8 cellular contexts compared by ENCODE assay signal in the genomic region with DNA sequence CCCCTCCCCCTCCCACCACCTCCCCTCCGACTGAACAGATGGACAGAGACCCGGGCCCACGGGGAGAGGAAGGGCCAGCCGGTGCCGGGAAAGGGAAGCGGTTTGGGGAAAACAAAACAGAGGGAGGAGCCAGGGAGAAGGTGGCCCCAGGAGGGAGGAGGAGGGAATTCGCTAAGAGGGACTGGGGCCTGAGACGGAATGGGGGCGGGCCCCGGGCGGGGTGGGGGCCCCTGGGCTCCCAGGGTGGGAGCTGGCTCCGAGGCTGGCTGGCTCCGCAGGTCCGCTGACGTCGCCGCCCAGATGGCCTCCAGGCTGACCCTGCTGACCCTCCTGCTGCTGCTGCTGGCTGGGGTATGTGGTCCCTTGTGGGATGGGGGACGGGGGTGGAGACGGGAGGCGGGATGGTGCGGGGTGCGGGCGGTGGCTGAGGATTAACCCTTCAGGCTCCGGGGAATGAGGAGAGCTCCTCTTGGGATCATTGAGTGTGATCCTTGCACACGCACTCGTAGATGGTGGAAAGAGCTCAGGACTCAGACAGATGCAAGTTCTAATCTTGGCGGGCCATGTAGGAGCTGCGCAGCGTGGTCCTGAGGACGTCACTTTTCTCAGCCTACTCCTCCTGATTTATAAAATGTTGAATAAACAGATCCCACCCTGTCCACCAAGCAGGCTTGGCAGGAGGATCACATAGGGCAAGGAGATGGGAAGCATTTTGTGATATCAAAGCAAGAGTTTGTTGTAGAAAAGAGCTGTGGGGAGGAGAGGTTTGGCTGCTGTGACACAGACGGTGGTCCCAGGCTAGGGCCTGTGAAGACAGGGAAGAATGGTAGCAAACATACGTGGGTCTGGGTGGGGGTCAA. TPM values are rescaled to one million over a fixed set of nuclear protein-coding genes. Genes with fewer than 3 reads are reported as not detected.
DNase-seq lines count a peak whose midpoint lies in the region; ATAC-seq and TF ChIP-seq lines count a peak whose summit lies in the region.

No MANE protein-coding gene starts in this region.

- no peaks in the 10 kb centered on the region for H4K20me1 ChIP-seq in PC-3 (ENCODE audit: low read length)

- no peaks in the 10 kb centered on the region for H3K9me2 ChIP-seq in PC-3 (replicated peaks; ENCODE audit: low read length)

- CTCF ChIA-PET in PC-3 (lab: Charles Lee): no interaction called here

- TF ChIP-seq CTCF in choroid plexus epithelial cell (conservative IDR thresholded peaks at IDR 0.05; ENCODE audit: low read depth, low read length): no peak
- TF ChIP-seq CTCF in PC-3 (conservative IDR thresholded peaks at IDR 0.05; ENCODE audit: low read depth, low read length): no peak

- intact Hi-C loops in PC-3 (cut with micrococcal nuclease): no loop called here

- H3K27me3 ChIP-seq in HUES48 (ENCODE audit: control insufficient read depth, insufficient read depth, low read length) (no peaks in the 10 kb centered on the region), PC-3 (ENCODE audit: low read length) (peaks cover 54% of the 10 kb centered on the region)

- no peaks in the 10 kb centered on the region for H3K79me2 ChIP-seq in PC-3 (ENCODE audit: low read length)

- H3K36me3 ChIP-seq in HUES48 (ENCODE audit: control insufficient read depth, insufficient read depth, low read length) (peaks cover 5% of the 10 kb centered on the region; the same call in 1 of the 2 replicates), PC-3 (ENCODE audit: low read depth, low read length) (no peaks in the 10 kb centered on the region)

- H3K9me3 ChIP-seq in HUES48 (ENCODE audit: control insufficient read depth, insufficient read depth, low read length) (no peaks in the 10 kb centered on the region), PC-3 (ENCODE audit: low read length) (no peaks in the 10 kb centered on the region)

- no peak overlapping the region for H3K9ac ChIP-seq in HUES48 (ENCODE audit: low read depth, low read length)
- H3K9ac ChIP-seq in PC-3 (ENCODE audit: low read length): no peak overlapping the region

- H3K27ac ChIP-seq in HUES48 (ENCODE audit: low read depth, low read length) (peak overlapping the region; percentile 78), PC-3 (ENCODE audit: low read length) (no peak overlapping the region)

- H3K4me2 ChIP-seq in PC-3 (ENCODE audit: low read length): no peak overlapping the region

- H3F3A ChIP-seq in PC-3 (ENCODE audit: low read length, unreplicated experiment): no peaks in the 10 kb centered on the region

- peaks cover 20% of the 10 kb centered on the region for H3K4me1 ChIP-seq in HUES48 (ENCODE audit: control insufficient read depth, insufficient read depth, low read length)
- no peaks in the 10 kb centered on the region for H3K4me1 ChIP-seq in PC-3 (ENCODE audit: insufficient read depth, low read length)

- POLR2A ChIA-PET in PC-3 (lab: Charles Lee; ENCODE audit: unreplicated experiment): no interaction called here

- H3K4me3 ChIP-seq in HUES48 (ENCODE audit: low read depth, low read length) (peak overlapping the region; percentile 61), choroid plexus epithelial cell (ENCODE audit: low read depth, low read length) (peak overlapping the region; percentile 67), PC-3 (ENCODE audit: low read length) (no peak overlapping the region)

- DNase-seq in choroid plexus epithelial cell (ENCODE audit: low read depth): peak; percentile 69
- DNase-seq in left kidney (ENCODE audit: low read depth, low spot score): peak; percentile 94
- peak; percentile 58 for DNase-seq in stromal cell of bone marrow (ENCODE audit: low read depth)
- DNase-seq in GOT3 (lab: John Stamatoyannopoulos, UW): no peak
- DNase-seq in PC-3: no peak

- H2AFZ ChIP-seq in PC-3 (ENCODE audit: low read length): no peak overlapping the region

- BruUV-seq in PC-3 (replicated peaks; lab: Mats Ljungman, UMichigan): no TSS peak

- ATAC-seq in HG02623 (IDR thresholded peaks at IDR 0.05; ENCODE audit: unreplicated experiment): no peak
- ATAC-seq in PC-3: no peak; the same call in 1 of the 2 replicates
- no peak for ATAC-seq in HG03097 (IDR thresholded peaks at IDR 0.05; ENCODE audit: low FRiP score, unreplicated experiment)

RNA-seq across cellular contexts. Expression of a gene that starts 0.7 kb away (rescaled TPM):
- total RNA-seq in PC-3 (2014; rRNA removed): not detected in 2 replicates

RNA-seq across cellular contexts. Expression of a gene that starts 30.7 kb away (rescaled TPM):
- total RNA-seq in PC-3 (2014; rRNA removed): 16.5 and 17.3 TPM in 2 replicates

RNA-seq across cellular contexts. Expression of a gene that starts 51.5 kb away (rescaled TPM):
- total RNA-seq in PC-3 (2014; rRNA removed): not detected in 2 replicates

RNA-seq across cellular contexts. Expression of a gene that starts 59.4 kb away (rescaled TPM):
- total RNA-seq in PC-3 (2014; rRNA removed): 23.0 and 28.4 TPM in 2 replicates

Comparison
In these comparisons a context has a peak if more than half of its experiments do, and no peak if none do; other contexts are left out.
1. DNase-seq: peak in choroid plexus epithelial cell (single experiment), left kidney (single experiment) and stromal cell of bone marrow (single experiment); none in GOT3 (single experiment) and PC-3 (single experiment).